ENCODE assay signal across 6 cellular contexts in the genomic region with DNA sequence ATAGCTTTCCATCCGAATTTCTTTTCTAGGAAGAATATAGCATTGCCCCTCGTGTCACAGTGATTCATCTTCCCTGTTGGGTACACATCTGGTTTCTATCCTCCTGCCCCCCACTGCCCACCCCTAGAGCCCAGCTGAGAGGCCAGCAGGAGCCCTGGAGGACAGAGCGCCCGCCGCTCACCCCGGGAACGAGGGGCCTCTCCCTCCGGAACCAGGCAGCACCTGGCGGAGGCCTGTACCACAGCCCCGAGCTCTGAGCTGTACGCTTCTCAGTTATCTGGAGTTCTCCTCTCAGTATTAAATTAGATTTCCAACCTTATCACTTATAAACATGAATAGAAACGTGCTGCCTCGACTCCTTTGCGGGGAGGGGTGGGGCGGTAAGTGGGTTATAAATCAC. TPM values are rescaled to one million over a fixed set of nuclear protein-coding genes. Genes with fewer than 3 reads are reported as not detected.
"Had no signal": no experiment of that assay in that cellular context is flagged by ENCODE, and none has a peak within 500 bp of the region (broad histone marks: within the 10 kb centered on the region; RNA-seq: fewer than 3 reads in every experiment).

No MANE protein-coding gene starts in this region.

- H3K4me1 Mint-ChIP-seq: GM23338, H9 had no signal

- DNase-seq: H9, HCEC 1CT, IMR-90 had no signal

- H3K27ac Mint-ChIP-seq: GM23338, H9 had no signal

- ATAC-seq: GM23338 had no signal

- H3K4me3 ChIP-seq: GM23338 had no signal

- H3K4me3 Mint-ChIP-seq: GM23338, H9 had no signal

RNA-seq across cellular contexts. Expression of a gene that starts 6.0 kb away (rescaled TPM):
- total RNA-seq: GM23338, H1, H9, HT-29, IMR-90 had no signal
- polyA plus RNA-seq: GM23338, H1, IMR-90 had no signal
